1 cellular context compared by ENCODE assay signal in the genomic region with DNA sequence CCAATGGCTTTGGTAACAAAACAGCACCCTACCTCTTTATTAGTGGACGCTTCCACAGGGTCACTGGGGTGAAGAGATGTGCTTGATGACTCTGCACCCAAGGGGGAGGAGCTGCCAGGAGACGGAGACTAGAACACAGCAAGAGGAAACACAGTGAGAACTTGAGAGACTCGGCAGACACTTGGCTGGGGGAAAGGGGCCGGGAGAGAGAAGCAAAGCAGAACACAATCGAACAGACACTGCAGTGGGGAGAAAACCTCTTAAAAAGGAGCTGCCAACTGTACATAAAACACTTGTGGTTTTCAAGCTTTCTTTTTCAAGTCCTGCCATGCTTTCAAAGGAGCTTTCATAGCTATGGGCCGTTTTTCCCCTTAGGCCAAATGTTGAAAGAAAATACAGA.
TF ChIP-seq lines count a peak whose summit lies in the region.

No MANE protein-coding gene starts in this region.

TF ChIP-seq in GM23338, 12 proteins besides CTCF, POLR2A, EP300 and RAD21 (continued from another document):
- TF ChIP-seq, protein P1, sequence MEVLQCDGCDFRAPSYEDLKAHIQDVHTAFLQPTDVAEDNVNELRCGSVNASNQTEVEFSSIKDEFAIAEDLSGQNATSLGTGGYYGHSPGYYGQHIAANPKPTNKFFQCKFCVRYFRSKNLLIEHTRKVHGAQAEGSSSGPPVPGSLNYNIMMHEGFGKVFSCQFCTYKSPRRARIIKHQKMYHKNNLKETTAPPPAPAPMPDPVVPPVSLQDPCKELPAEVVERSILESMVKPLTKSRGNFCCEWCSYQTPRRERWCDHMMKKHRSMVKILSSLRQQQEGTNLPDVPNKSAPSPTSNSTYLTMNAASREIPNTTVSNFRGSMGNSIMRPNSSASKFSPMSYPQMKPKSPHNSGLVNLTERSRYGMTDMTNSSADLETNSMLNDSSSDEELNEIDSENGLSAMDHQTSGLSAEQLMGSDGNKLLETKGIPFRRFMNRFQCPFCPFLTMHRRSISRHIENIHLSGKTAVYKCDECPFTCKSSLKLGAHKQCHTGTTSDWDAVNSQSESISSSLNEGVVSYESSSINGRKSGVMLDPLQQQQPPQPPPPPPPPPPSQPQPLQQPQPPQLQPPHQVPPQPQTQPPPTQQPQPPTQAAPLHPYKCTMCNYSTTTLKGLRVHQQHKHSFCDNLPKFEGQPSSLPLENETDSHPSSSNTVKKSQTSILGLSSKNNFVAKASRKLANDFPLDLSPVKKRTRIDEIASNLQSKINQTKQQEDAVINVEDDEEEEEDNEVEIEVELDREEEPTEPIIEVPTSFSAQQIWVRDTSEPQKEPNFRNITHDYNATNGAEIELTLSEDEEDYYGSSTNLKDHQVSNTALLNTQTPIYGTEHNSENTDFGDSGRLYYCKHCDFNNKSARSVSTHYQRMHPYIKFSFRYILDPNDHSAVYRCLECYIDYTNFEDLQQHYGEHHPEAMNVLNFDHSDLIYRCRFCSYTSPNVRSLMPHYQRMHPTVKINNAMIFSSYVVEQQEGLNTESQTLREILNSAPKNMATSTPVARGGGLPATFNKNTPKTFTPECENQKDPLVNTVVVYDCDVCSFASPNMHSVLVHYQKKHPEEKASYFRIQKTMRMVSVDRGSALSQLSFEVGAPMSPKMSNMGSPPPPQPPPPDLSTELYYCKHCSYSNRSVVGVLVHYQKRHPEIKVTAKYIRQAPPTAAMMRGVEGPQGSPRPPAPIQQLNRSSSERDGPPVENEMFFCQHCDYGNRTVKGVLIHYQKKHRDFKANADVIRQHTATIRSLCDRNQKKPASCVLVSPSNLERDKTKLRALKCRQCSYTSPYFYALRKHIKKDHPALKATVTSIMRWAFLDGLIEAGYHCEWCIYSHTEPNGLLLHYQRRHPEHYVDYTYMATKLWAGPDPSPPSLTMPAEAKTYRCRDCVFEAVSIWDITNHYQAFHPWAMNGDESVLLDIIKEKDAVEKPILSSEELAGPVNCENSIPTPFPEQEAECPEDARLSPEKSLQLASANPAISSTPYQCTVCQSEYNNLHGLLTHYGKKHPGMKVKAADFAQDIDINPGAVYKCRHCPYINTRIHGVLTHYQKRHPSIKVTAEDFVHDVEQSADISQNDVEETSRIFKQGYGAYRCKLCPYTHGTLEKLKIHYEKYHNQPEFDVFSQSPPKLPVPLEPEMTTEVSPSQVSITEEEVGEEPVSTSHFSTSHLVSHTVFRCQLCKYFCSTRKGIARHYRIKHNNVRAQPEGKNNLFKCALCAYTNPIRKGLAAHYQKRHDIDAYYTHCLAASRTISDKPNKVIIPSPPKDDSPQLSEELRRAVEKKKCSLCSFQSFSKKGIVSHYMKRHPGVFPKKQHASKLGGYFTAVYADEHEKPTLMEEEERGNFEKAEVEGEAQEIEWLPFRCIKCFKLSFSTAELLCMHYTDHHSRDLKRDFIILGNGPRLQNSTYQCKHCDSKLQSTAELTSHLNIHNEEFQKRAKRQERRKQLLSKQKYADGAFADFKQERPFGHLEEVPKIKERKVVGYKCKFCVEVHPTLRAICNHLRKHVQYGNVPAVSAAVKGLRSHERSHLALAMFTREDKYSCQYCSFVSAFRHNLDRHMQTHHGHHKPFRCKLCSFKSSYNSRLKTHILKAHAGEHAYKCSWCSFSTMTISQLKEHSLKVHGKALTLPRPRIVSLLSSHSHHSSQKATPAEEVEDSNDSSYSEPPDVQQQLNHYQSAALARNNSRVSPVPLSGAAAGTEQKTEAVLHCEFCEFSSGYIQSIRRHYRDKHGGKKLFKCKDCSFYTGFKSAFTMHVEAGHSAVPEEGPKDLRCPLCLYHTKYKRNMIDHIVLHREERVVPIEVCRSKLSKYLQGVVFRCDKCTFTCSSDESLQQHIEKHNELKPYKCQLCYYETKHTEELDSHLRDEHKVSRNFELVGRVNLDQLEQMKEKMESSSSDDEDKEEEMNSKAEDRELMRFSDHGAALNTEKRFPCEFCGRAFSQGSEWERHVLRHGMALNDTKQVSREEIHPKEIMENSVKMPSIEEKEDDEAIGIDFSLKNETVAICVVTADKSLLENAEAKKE (CRISPR knock-in tag; IDR thresholded peaks at IDR 0.05) = no peak
- TF ChIP-seq, protein P2, sequence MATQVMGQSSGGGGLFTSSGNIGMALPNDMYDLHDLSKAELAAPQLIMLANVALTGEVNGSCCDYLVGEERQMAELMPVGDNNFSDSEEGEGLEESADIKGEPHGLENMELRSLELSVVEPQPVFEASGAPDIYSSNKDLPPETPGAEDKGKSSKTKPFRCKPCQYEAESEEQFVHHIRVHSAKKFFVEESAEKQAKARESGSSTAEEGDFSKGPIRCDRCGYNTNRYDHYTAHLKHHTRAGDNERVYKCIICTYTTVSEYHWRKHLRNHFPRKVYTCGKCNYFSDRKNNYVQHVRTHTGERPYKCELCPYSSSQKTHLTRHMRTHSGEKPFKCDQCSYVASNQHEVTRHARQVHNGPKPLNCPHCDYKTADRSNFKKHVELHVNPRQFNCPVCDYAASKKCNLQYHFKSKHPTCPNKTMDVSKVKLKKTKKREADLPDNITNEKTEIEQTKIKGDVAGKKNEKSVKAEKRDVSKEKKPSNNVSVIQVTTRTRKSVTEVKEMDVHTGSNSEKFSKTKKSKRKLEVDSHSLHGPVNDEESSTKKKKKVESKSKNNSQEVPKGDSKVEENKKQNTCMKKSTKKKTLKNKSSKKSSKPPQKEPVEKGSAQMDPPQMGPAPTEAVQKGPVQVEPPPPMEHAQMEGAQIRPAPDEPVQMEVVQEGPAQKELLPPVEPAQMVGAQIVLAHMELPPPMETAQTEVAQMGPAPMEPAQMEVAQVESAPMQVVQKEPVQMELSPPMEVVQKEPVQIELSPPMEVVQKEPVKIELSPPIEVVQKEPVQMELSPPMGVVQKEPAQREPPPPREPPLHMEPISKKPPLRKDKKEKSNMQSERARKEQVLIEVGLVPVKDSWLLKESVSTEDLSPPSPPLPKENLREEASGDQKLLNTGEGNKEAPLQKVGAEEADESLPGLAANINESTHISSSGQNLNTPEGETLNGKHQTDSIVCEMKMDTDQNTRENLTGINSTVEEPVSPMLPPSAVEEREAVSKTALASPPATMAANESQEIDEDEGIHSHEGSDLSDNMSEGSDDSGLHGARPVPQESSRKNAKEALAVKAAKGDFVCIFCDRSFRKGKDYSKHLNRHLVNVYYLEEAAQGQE (IDR thresholded peaks at IDR 0.05; ENCODE audit: unreplicated experiment) = no peak
- no peak for TF ChIP-seq EZH2 (IDR thresholded peaks at IDR 0.05; ENCODE audit: low read depth, unreplicated experiment)
- no peak for TF ChIP-seq POLR2AphosphoS5 (IDR thresholded peaks at IDR 0.05; ENCODE audit: low read depth)
TF ChIP-seq in GM23338: peak in this region for 0.
